9 cellular contexts compared by ENCODE assay signal in genomic region chr9:134059661-134060395, GRCh38. TPM values are rescaled to one million over a fixed set of nuclear protein-coding genes. Genes with fewer than 3 reads are reported as not detected.
DNase-seq lines count a peak whose midpoint lies in the region; ATAC-seq and TF ChIP-seq lines count a peak whose summit lies in the region.
"Had no signal": no experiment of that assay in that cellular context is flagged by ENCODE, and none has a peak within 500 bp of the region (broad histone marks: within the 10 kb centered on the region; RNA-seq: fewer than 3 reads in every experiment).

No MANE protein-coding gene starts in this region.

- TF ChIP-seq CTCF in right atrium auricular region (IDR thresholded peaks at IDR 0.05) = no peak
- no peak for TF ChIP-seq CTCF in lower lobe of right lung (IDR thresholded peaks at IDR 0.05)

- H3K27ac ChIP-seq in right atrium auricular region = no peak overlapping the region
- peak overlapping the region; percentile 21 for H3K27ac ChIP-seq in lower lobe of right lung
- H3K27ac ChIP-seq: C4-2B had no signal

- H3K4me3 ChIP-seq in right atrium auricular region (no peak overlapping the region), lower lobe of right lung (no peak overlapping the region)

- no peaks in the 10 kb centered on the region for H3K27me3 ChIP-seq in right atrium auricular region
- no peaks in the 10 kb centered on the region for H3K27me3 ChIP-seq in lower lobe of right lung (ENCODE audit: low read depth)

- DNase-seq in Right ventricle myocardium superior (peak; percentile 46), right atrium auricular region (ENCODE audit: low spot score) (no peak), lower lobe of right lung (peak; percentile 76), hepatic stellate cell (ENCODE audit: low spot score) (no peak), NCI-H748 treated with DMSO at 0.1 percent for 48 hours (lab: John Stamatoyannopoulos, UW) (no peak), HuH-7.5 (ENCODE audit: low spot score) (no peak)

- H3K36me3 ChIP-seq in right atrium auricular region = no peaks in the 10 kb centered on the region
- H3K36me3 ChIP-seq in lower lobe of right lung = no peaks in the 10 kb centered on the region

- H3K4me1 ChIP-seq in right atrium auricular region (peaks cover 0 to 97% of the 10 kb centered on the region in 2 donors), lower lobe of right lung (peaks cover 97% of the 10 kb centered on the region)

- ATAC-seq in Right ventricle myocardium superior (ENCODE audit: poor library complexity) (no peak), HG02943 (IDR thresholded peaks at IDR 0.05; ENCODE audit: low read depth, unreplicated experiment) (peak; percentile 59), SK-N-SH treated with all-trans-retinoic acid at 6 μM for 48 hours (0 out of 3 replicates have a peak, but pooled peaks have one; percentile 6), lower lobe of right lung (peak; percentile 3 to 55)

- no peaks in the 10 kb centered on the region for H3K9me3 ChIP-seq in right atrium auricular region
- no peaks in the 10 kb centered on the region for H3K9me3 ChIP-seq in lower lobe of right lung

- intact Hi-C loops in Right ventricle myocardium superior (cut with DNase I) = no loop called here
- intact Hi-C loops in lower lobe of right lung (cut with DNase I) = no loop called here

TF ChIP-seq in SK-N-SH treated with all-trans-retinoic acid at 6 μM for 48 hours, 23 proteins besides CTCF, POLR2A, EP300 and RAD21:
- no peak for TF ChIP-seq GLIS3 (CRISPR knock-in tag; IDR thresholded peaks at IDR 0.05)
- TF ChIP-seq ISL1 (CRISPR knock-in tag; IDR thresholded peaks at IDR 0.05) = no peak
- no peak for TF ChIP-seq ZNF8 (CRISPR knock-in tag; IDR thresholded peaks at IDR 0.05)
- no peak for TF ChIP-seq OSR1 (CRISPR knock-in tag; IDR thresholded peaks at IDR 0.05)
- no peak for TF ChIP-seq RARB (CRISPR knock-in tag; IDR thresholded peaks at IDR 0.05)
- TF ChIP-seq POU6F1 (CRISPR knock-in tag; IDR thresholded peaks at IDR 0.05; ENCODE audit: borderline replicate concordance, low read depth) = no peak
- TF ChIP-seq PATZ1 (CRISPR knock-in tag; IDR thresholded peaks at IDR 0.05; ENCODE audit: borderline replicate concordance) = no peak
- TF ChIP-seq ZFP30 (CRISPR knock-in tag; IDR thresholded peaks at IDR 0.05) = no peak
- TF ChIP-seq TOX (CRISPR knock-in tag; IDR thresholded peaks at IDR 0.05; ENCODE audit: borderline replicate concordance) = no peak
- no peak for TF ChIP-seq ZFP3 (CRISPR knock-in tag; IDR thresholded peaks at IDR 0.05)
- no peak for TF ChIP-seq ZNF565 (CRISPR knock-in tag; conservative IDR thresholded peaks at IDR 0.05; ENCODE audit: low read depth)
- no peak for TF ChIP-seq CREB5 (CRISPR knock-in tag; IDR thresholded peaks at IDR 0.05; ENCODE audit: low read depth)
- no peak for TF ChIP-seq TCF4 (CRISPR knock-in tag; IDR thresholded peaks at IDR 0.05; ENCODE audit: borderline replicate concordance)

RNA-seq across cellular contexts. Expression of gene BRD3, which starts 8.0 kb away (rescaled TPM):
- total RNA-seq in Right ventricle myocardium superior (23.2 TPM), right atrium auricular region (10 to 100 TPM; 14.1 to 18.5 TPM), lower lobe of right lung (35.5 TPM)

RNA-seq across cellular contexts. Expression of gene BRD3OS, which starts 34.5 kb away (rescaled TPM):
- total RNA-seq in Right ventricle myocardium superior (4.9 TPM), right atrium auricular region (10 to 100 TPM in 1 of 2 donors, 1 to 10 TPM in 1; 7.8 to 11.2 TPM), lower lobe of right lung (15.6 TPM)

Comparison
In these comparisons a context has a peak if more than half of its experiments do, and no peak if none do; other contexts are left out.
1. DNase-seq: peak in Right ventricle myocardium superior (single experiment) and lower lobe of right lung (single experiment); none in right atrium auricular region (single experiment), hepatic stellate cell (single experiment), NCI-H748 treated with DMSO at 0.1 percent for 48 hours (single experiment) and HuH-7.5 (single experiment).